Comparison of ENCODE assay signal across 18 cellular contexts in genomic region chr4:132180020-132180427, GRCh38.
A peak's percentile ranks its signal among the peaks of the same experiment; 100 is the strongest.
DNase-seq lines count a peak whose midpoint lies in the region; ATAC-seq and TF ChIP-seq lines count a peak whose summit lies in the region.
"Had no signal": no experiment of that assay in that cellular context is flagged by ENCODE, and none has a peak within 500 bp of the region (broad histone marks: within the 10 kb centered on the region; RNA-seq: fewer than 3 reads in every experiment).

No MANE protein-coding gene starts in this region.

- DNase-seq in AG08396 (ENCODE audit: low spot score) (peak; percentile 16), MG63 (peak; percentile 2), brain microvascular endothelial cell (peak; percentile 37), glomerular visceral epithelial cell (ENCODE audit: extremely low spot score) (peak; percentile 76), hypothalamus (lab: John Stamatoyannopoulos, UW) (no peak), vagina (ENCODE audit: extremely low spot score in 2 of 2) (no peak), NCI-H345 treated with DMSO at 0.1 percent for 48 hours (lab: John Stamatoyannopoulos, UW; ENCODE audit: unreplicated experiment) (no peak)
- DNase-seq: activated CD4-positive, alpha-beta T cell treated with anti-CD3 and anti-CD28 coated beads for 1 hour; DMS153; erythroblast; H9; KBM-7; NCI-H1417 treated with DMSO at 0.1 percent for 48 hours; NCI-H446; stimulated activated naive CD4-positive, alpha-beta T cell treated with Interleukin-2 at 50 U/mL for 16 hours had no signal

- H3K4me3 ChIP-seq in MG63 (no peak overlapping the region), brain microvascular endothelial cell (ENCODE audit: low read depth, low read length) (no peak overlapping the region), vagina (no peak overlapping the region)
- H3K4me3 ChIP-seq: PC-9 had no signal

- H3K27me3 ChIP-seq in MG63, result no peaks in the 10 kb centered on the region
- H3K27me3 ChIP-seq in brain microvascular endothelial cell (replicated peaks), result no peaks in the 10 kb centered on the region
- no peaks in the 10 kb centered on the region for H3K27me3 ChIP-seq in vagina

- ATAC-seq in GM21515 (IDR thresholded peaks at IDR 0.05; ENCODE audit: unreplicated experiment), result no peak
- ATAC-seq: activated naive CD4-positive, alpha-beta T cell treated with anti-CD3 and anti-CD28 coated beads, Interleukin-2, amount 50 U/mL, for 72 hours had no signal

- H3K27ac ChIP-seq in brain microvascular endothelial cell, result no peak overlapping the region
- no peak overlapping the region for H3K27ac ChIP-seq in vagina
- H3K27ac ChIP-seq: PC-9 had no signal

- in situ Hi-C loops in brain microvascular endothelial cell (cut with HindIII; ENCODE audit: low pct_ligation_motif_present, low sequenced_read_pairs), result no loop called here

- TF ChIP-seq POLR2A in vagina (IDR thresholded peaks at IDR 0.05), result no peak

- TF ChIP-seq CTCF in brain microvascular endothelial cell (IDR thresholded peaks at IDR 0.05; ENCODE audit: low read depth, low read length, missing control alignments) (no peak), vagina (IDR thresholded peaks at IDR 0.05) (no peak)

- no peaks in the 10 kb centered on the region for H3K9me3 ChIP-seq in MG63
- no peaks in the 10 kb centered on the region for H3K9me3 ChIP-seq in vagina

- intact Hi-C loops in vagina (cut with DNase I), result no loop called here

- no peaks in the 10 kb centered on the region for H3K4me1 ChIP-seq in vagina

- H3K36me3 ChIP-seq in MG63 (no peaks in the 10 kb centered on the region), brain microvascular endothelial cell (replicated peaks) (no peaks in the 10 kb centered on the region), vagina (no peaks in the 10 kb centered on the region)

Comparison
In these comparisons a context has a peak if more than half of its experiments do, and no peak if none do; other contexts are left out.
1. DNase-seq: peak in AG08396 (single experiment), MG63 (single experiment), brain microvascular endothelial cell (single experiment) and glomerular visceral epithelial cell (single experiment); none in hypothalamus (0 of 51), vagina (0 of 2) and NCI-H345 treated with DMSO at 0.1 percent for 48 hours (single experiment).